10 cellular contexts compared by ENCODE assay signal in the genomic region with DNA sequence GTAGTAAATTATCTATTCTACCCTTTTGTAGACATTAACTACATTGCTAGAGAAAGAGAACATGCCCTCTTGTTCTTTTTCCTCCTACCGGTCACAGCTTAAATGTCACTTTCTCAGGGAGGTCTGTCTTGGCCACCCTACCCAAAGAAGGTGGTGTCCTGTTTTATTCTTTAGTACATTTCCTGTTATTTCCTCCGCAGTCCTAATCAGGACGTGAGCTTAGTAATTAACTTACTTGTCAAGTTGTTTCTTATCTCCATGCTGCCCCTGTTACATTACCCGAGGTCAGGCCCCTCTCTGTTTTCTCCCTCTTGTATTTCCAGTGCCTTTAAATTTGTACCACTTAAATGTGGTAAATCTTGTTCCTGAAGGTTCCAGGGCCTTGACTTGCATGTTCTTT.
DNase-seq lines count a peak whose midpoint lies in the region; ATAC-seq lines count a peak whose summit lies in the region.
"Had no signal": no experiment of that assay in that cellular context is flagged by ENCODE, and none has a peak within 500 bp of the region (broad histone marks: within the 10 kb centered on the region; RNA-seq: fewer than 3 reads in every experiment).

No MANE protein-coding gene starts in this region.

- H3K9me3 Mint-ChIP-seq in activated CD4-positive, alpha-beta T cell treated with anti-CD3 and anti-CD28 coated beads, Interleukin-2, amount 10 ng/mL, durations not matched to agents 7 days and 5 days: no peaks in the 10 kb centered on the region
- H3K9me3 Mint-ChIP-seq in T-cell: no peaks in the 10 kb centered on the region

- H3K36me3 Mint-ChIP-seq in activated CD4-positive, alpha-beta T cell treated with anti-CD3 and anti-CD28 coated beads, Interleukin-2, amount 10 ng/mL, durations not matched to agents 7 days and 5 days (ENCODE audit: low read depth): no peaks in the 10 kb centered on the region
- H3K36me3 Mint-ChIP-seq in T-cell: no peaks in the 10 kb centered on the region

- peak overlapping the region; percentile 42 for H3K27ac Mint-ChIP-seq in activated CD4-positive, alpha-beta T cell treated with anti-CD3 and anti-CD28 coated beads, Interleukin-2, amount 10 ng/mL, durations not matched to agents 7 days and 5 days
- H3K27ac Mint-ChIP-seq in T-cell: peak overlapping the region; percentile 91 to 96

- no peak overlapping the region for H3K9ac ChIP-seq in rectal smooth muscle tissue (ENCODE audit: low read length)

- peaks cover 19% of the 10 kb centered on the region for H3K4me1 Mint-ChIP-seq in activated CD4-positive, alpha-beta T cell treated with anti-CD3 and anti-CD28 coated beads, Interleukin-2, amount 10 ng/mL, durations not matched to agents 7 days and 5 days
- peaks cover 13 to 24% (median 20%) of the 10 kb centered on the region in 3 donors for H3K4me1 Mint-ChIP-seq in T-cell

- peak; percentile 24 for ATAC-seq in HG02678 (IDR thresholded peaks at IDR 0.05; ENCODE audit: unreplicated experiment)
- peak in 2 of 4 experiments; percentile 25 to 43 for ATAC-seq in T-cell (replicated peaks in 1 of 4)
- ATAC-seq: A549 had no signal

- in situ Hi-C loops in G401 (cut with HindIII; ENCODE audit: low sequenced_read_pairs) (no loop called here), KBM-7 (cut with MboI; ENCODE audit: low pct_unique_long_range_greater_than_20kb, low sequenced_read_pairs) (no loop called here)

- H3K4me1 ChIP-seq in rectal smooth muscle tissue (ENCODE audit: control insufficient read depth, insufficient read depth, low read length): peaks cover 34% of the 10 kb centered on the region
- H3K4me1 ChIP-seq: A549 had no signal

- no peaks in the 10 kb centered on the region for H3K27me3 ChIP-seq in rectal smooth muscle tissue (ENCODE audit: control insufficient read depth, insufficient read depth, low read length)

- no peaks in the 10 kb centered on the region for H3K27me3 Mint-ChIP-seq in activated CD4-positive, alpha-beta T cell treated with anti-CD3 and anti-CD28 coated beads, Interleukin-2, amount 10 ng/mL, durations not matched to agents 7 days and 5 days
- no peaks in the 10 kb centered on the region for H3K27me3 Mint-ChIP-seq in T-cell

- H3K36me3 ChIP-seq in rectal smooth muscle tissue (ENCODE audit: control insufficient read depth, insufficient read depth, low read length): no peaks in the 10 kb centered on the region

- H3K4me3 ChIP-seq in rectal smooth muscle tissue (ENCODE audit: low read length): no peak overlapping the region
- H3K4me3 ChIP-seq: A549 had no signal

- H3K27ac ChIP-seq in rectal smooth muscle tissue (ENCODE audit: low read depth, low read length): peak overlapping the region; percentile 54
- H3K27ac ChIP-seq: A549, VCaP had no signal

- no peak overlapping the region for H3K4me3 Mint-ChIP-seq in activated CD4-positive, alpha-beta T cell treated with anti-CD3 and anti-CD28 coated beads, Interleukin-2, amount 10 ng/mL, durations not matched to agents 7 days and 5 days
- peak overlapping the region; percentile 4 to 57 (median 45) for H3K4me3 Mint-ChIP-seq in T-cell

- no peak for DNase-seq in activated CD4-positive, alpha-beta T cell treated with anti-CD3 and anti-CD28 coated beads, Interleukin-2, amount 10 ng/mL, durations not matched to agents 7 days and 5 days
- DNase-seq in activated CD4-positive, alpha-beta T cell treated with anti-CD3 and anti-CD28 coated beads for 48 hours: no peak
- DNase-seq in T-cell (no peak), G401 (ENCODE audit: low spot score) (no peak), HuH-7.5 (ENCODE audit: low spot score) (no peak), KBM-7 (no peak)

- POLR2A ChIA-PET in activated CD4-positive, alpha-beta T cell treated with anti-CD3 and anti-CD28 coated beads, Interleukin-2, amount 10 ng/mL, durations not matched to agents 7 days and 5 days (lab: Charles Lee): no interaction called here
- POLR2A ChIA-PET in T-cell (lab: Charles Lee): no interaction called here

- CTCF ChIA-PET in activated CD4-positive, alpha-beta T cell treated with anti-CD3 and anti-CD28 coated beads, Interleukin-2, amount 10 ng/mL, durations not matched to agents 7 days and 5 days (lab: Charles Lee): interaction anchor here (1.1 to 1.4 kb wide), 3 partner anchors 11 to 141 kb away, joined by 3 to 4 read pairs (median 3); no protein-coding TSS in a partner anchor
- CTCF ChIA-PET in T-cell (lab: Charles Lee): interaction anchor here (0.6 to 1.9 kb wide), 5 partner anchors 15 to 39 kb away, joined by 3 to 12 read pairs (median 4); no protein-coding TSS in a partner anchor
